Comparison of ENCODE assay signal across 27 cellular contexts in the genomic region with DNA sequence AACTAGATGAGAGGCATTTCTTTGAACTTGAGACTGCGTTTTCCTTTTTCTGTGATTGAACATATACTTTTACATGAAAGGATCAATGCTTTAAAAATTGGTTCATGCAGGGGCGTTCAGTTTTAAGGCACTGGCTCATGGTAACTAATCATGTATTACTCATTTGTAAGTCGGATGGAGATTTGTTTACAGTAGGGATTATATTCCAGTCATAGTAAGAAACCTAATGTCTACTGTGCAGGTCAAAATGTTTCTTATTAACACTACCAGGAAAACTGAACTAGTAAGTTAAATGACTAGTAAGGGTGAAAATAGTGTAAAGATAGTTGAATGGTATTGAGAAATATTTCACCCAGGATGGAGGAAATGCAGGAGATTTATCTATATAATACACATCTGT.
"Had no signal": no experiment of that assay in that cellular context is flagged by ENCODE, and none has a peak within 500 bp of the region (broad histone marks: within the 10 kb centered on the region; RNA-seq: fewer than 3 reads in every experiment).

No MANE protein-coding gene starts in this region.

- FAIRE-seq: pancreas, urothelium cell line had no signal

- H3K27me3 Mint-ChIP-seq: naive thymus-derived CD4-positive, alpha-beta T cell; stimulated activated naive B cell treated with anti-CD40 and anti-IgM and Interleukin-4, amounts not matched to agents 10 μg/mL and 1 μg/mL and 100 μg/mL, for 72 hours; stimulated activated naive CD8-positive, alpha-beta T cell treated with anti-CD3 and anti-CD28 coated beads, Interleukin-15, Interleukin-2, amounts not matched to agents 100 ng/mL and 50 ng/mL, for 24 hours had no signal

- H3K36me3 Mint-ChIP-seq: naive thymus-derived CD4-positive, alpha-beta T cell; natural killer cell; neural progenitor cell; stimulated activated effector memory CD8-positive, alpha-beta T cell treated with anti-CD3 and anti-CD28 coated beads, Interleukin-12 subunit alpha, Interleukin-12 subunit beta, amount 100 ng/mL, for 72 hours; stimulated activated naive B cell treated with anti-CD40 and anti-IgM and Interleukin-4, amounts not matched to agents 10 μg/mL and 1 μg/mL and 100 μg/mL, for 72 hours had no signal

- H3K4me3 Mint-ChIP-seq: naive thymus-derived CD4-positive, alpha-beta T cell; natural killer cell; nephron; neural progenitor cell; stimulated activated effector memory CD8-positive, alpha-beta T cell treated with anti-CD3 and anti-CD28 coated beads, Interleukin-12 subunit alpha, Interleukin-12 subunit beta, amount 100 ng/mL, for 72 hours; stimulated activated naive B cell treated with anti-CD40 and anti-IgM and Interleukin-4, amounts not matched to agents 10 μg/mL and 1 μg/mL and 100 μg/mL, for 72 hours; stimulated activated naive CD8-positive, alpha-beta T cell treated with anti-CD3 and anti-CD28 coated beads, Interleukin-15, Interleukin-2, amounts not matched to agents 100 ng/mL and 50 ng/mL, for 24 hours had no signal

- DNase-seq: naive thymus-derived CD4-positive, alpha-beta T cell; natural killer cell; nucleus accumbens; pancreas; psoas muscle; right cardiac atrium; right lobe of liver; sigmoid colon; small intestine; stimulated activated CD4-positive, alpha-beta T cell treated with anti-CD3 and anti-CD28 coated beads, Interleukin-15, amount 100 ng/mL, for 24 hours; stimulated activated CD4-positive, alpha-beta T cell treated with anti-CD3 and anti-CD28 coated beads, Interleukin-2, amount 100 ng/mL, for 24 hours; stimulated activated CD4-positive, alpha-beta T cell treated with anti-CD3 and anti-CD28 coated beads, Interleukin-2, amount 100 ng/mL, for 48 hours; stimulated activated CD4-positive, alpha-beta T cell treated with anti-CD3 and anti-CD28 coated beads, Interleukin-4, amount 100 ng/mL, for 24 hours; stimulated activated naive B cell treated with anti-CD40 and anti-IgM and Interleukin-4, amounts not matched to agents 10 μg/mL and 1 μg/mL and 100 μg/mL, for 72 hours; stimulated activated naive CD4-positive, alpha-beta T cell treated with Interleukin-2 at 50 U/mL for 16 hours; stomach; thyroid gland; trophoblast cell; upper lobe of left lung had no signal

- H3K27ac Mint-ChIP-seq: naive thymus-derived CD4-positive, alpha-beta T cell; natural killer cell; nephron; neural progenitor cell; stimulated activated effector memory CD8-positive, alpha-beta T cell treated with anti-CD3 and anti-CD28 coated beads, Interleukin-12 subunit alpha, Interleukin-12 subunit beta, amount 100 ng/mL, for 72 hours; stimulated activated naive B cell treated with anti-CD40 and anti-IgM and Interleukin-4, amounts not matched to agents 10 μg/mL and 1 μg/mL and 100 μg/mL, for 72 hours; stimulated activated naive CD8-positive, alpha-beta T cell treated with anti-CD3 and anti-CD28 coated beads, Interleukin-15, Interleukin-2, amounts not matched to agents 100 ng/mL and 50 ng/mL, for 24 hours had no signal

- H3K4me3 ChIP-seq: neural progenitor cell, pancreas, psoas muscle, right lobe of liver, sigmoid colon, stomach, thoracic aorta, thyroid gland, tibial nerve, upper lobe of left lung had no signal

- H3K9me3 ChIP-seq: neutrophil, pancreas, psoas muscle, right lobe of liver, sigmoid colon, thoracic aorta, thyroid gland, upper lobe of left lung had no signal

- H3K4me1 Mint-ChIP-seq: naive thymus-derived CD4-positive, alpha-beta T cell; natural killer cell; nephron; neural progenitor cell; stimulated activated effector memory CD8-positive, alpha-beta T cell treated with anti-CD3 and anti-CD28 coated beads, Interleukin-12 subunit alpha, Interleukin-12 subunit beta, amount 100 ng/mL, for 72 hours had no signal

- H3K27me3 ChIP-seq: neural progenitor cell, neutrophil, pancreas, right lobe of liver, sigmoid colon, stomach, thyroid gland, tibial nerve, upper lobe of left lung had no signal

- ATAC-seq: naive thymus-derived CD4-positive, alpha-beta T cell; natural killer cell; pancreas; psoas muscle; right cardiac atrium; right lobe of liver; stimulated activated effector memory CD8-positive, alpha-beta T cell treated with anti-CD3 and anti-CD28 coated beads, Interleukin-12 subunit alpha, Interleukin-12 subunit beta, amount 100 ng/mL, for 72 hours; stimulated activated naive B cell treated with anti-CD40 and anti-IgM and Interleukin-4, amounts not matched to agents 10 μg/mL and 1 μg/mL and 100 μg/mL, for 72 hours had no signal

- H3K36me3 ChIP-seq: neural progenitor cell, neutrophil, pancreas, right lobe of liver, sigmoid colon, stomach, thoracic aorta, thyroid gland, tibial nerve, upper lobe of left lung had no signal
